Comparison of ENCODE assay signal across 26 cellular contexts in genomic region chr6:151339369-151339768, GRCh38.
"Had no signal": no experiment of that assay in that cellular context is flagged by ENCODE, and none has a peak within 500 bp of the region (broad histone marks: within the 10 kb centered on the region; RNA-seq: fewer than 3 reads in every experiment).

No MANE protein-coding gene starts in this region.

- H3K4me3 ChIP-seq: hepatocyte, left ventricle myocardium inferior, lung, mucosa of descending colon, ovary, skin epidermis, stomach, suprapubic skin, thoracic aorta, tibial artery, uterus had no signal

- H3K27me3 Mint-ChIP-seq: natural killer cell treated with Interleukin-12 subunit alpha and Interleukin-12 subunit beta and Interleukin-15 and Interleukin-18, amount 100 ng/mL, for 72 hours; progenitor cell of endocrine pancreas; stimulated activated naive B cell treated with anti-CD40 and anti-IgM and Interleukin-4, amounts not matched to agents 10 μg/mL and 1 μg/mL and 100 μg/mL, for 72 hours; type B pancreatic cell had no signal

- H3K36me3 Mint-ChIP-seq: naive thymus-derived CD4-positive, alpha-beta T cell; natural killer cell treated with Interleukin-12 subunit alpha and Interleukin-12 subunit beta and Interleukin-15 and Interleukin-18, amount 100 ng/mL, for 72 hours; stimulated activated naive B cell treated with anti-CD40 and anti-IgM and Interleukin-4, amounts not matched to agents 10 μg/mL and 1 μg/mL and 100 μg/mL, for 72 hours had no signal

- H3K4me3 Mint-ChIP-seq: naive thymus-derived CD4-positive, alpha-beta T cell; natural killer cell treated with Interleukin-12 subunit alpha and Interleukin-12 subunit beta and Interleukin-15 and Interleukin-18, amount 100 ng/mL, for 72 hours; stimulated activated naive B cell treated with anti-CD40 and anti-IgM and Interleukin-4, amounts not matched to agents 10 μg/mL and 1 μg/mL and 100 μg/mL, for 72 hours; type B pancreatic cell had no signal

- H3K27ac Mint-ChIP-seq: naive thymus-derived CD4-positive, alpha-beta T cell; progenitor cell of endocrine pancreas; stimulated activated naive B cell treated with anti-CD40 and anti-IgM and Interleukin-4, amounts not matched to agents 10 μg/mL and 1 μg/mL and 100 μg/mL, for 72 hours; type B pancreatic cell had no signal

- H3K9me3 Mint-ChIP-seq: naive thymus-derived CD4-positive, alpha-beta T cell; natural killer cell treated with Interleukin-12 subunit alpha and Interleukin-12 subunit beta and Interleukin-15 and Interleukin-18, amount 100 ng/mL, for 72 hours; stimulated activated naive B cell treated with anti-CD40 and anti-IgM and Interleukin-4, amounts not matched to agents 10 μg/mL and 1 μg/mL and 100 μg/mL, for 72 hours had no signal

- DNase-seq: islet precursor cell; left ventricle myocardium inferior; mesendoderm; midbrain; mucosa of descending colon; naive thymus-derived CD4-positive, alpha-beta T cell; ovary; retina; right cardiac atrium; stimulated activated CD4-positive, alpha-beta T cell treated with anti-CD3 and anti-CD28 coated beads, Interleukin-12 subunit alpha, Interleukin-12 subunit beta, amount 100 ng/mL, for 4 hours; stimulated activated CD4-positive, alpha-beta T cell treated with anti-CD3 and anti-CD28 coated beads, Interleukin-15, amount 100 ng/mL, for 24 hours; stimulated activated CD4-positive, alpha-beta T cell treated with anti-CD3 and anti-CD28 coated beads, Interleukin-2, amount 100 ng/mL, for 24 hours; stimulated activated CD4-positive, alpha-beta T cell treated with anti-CD3 and anti-CD28 coated beads, Interleukin-4, amount 100 ng/mL, for 1 hour; stimulated activated naive B cell treated with anti-CD40 and anti-IgM and Interleukin-4, amounts not matched to agents 10 μg/mL and 1 μg/mL and 100 μg/mL, for 72 hours; stimulated activated naive CD8-positive, alpha-beta T cell treated with anti-CD3 and anti-CD28 coated beads, Interleukin-15, Interleukin-2, amounts not matched to agents 100 U/mL and 50 U/mL, for 24 hours; stomach; tibial artery; uterus had no signal
